In the genomic region with DNA sequence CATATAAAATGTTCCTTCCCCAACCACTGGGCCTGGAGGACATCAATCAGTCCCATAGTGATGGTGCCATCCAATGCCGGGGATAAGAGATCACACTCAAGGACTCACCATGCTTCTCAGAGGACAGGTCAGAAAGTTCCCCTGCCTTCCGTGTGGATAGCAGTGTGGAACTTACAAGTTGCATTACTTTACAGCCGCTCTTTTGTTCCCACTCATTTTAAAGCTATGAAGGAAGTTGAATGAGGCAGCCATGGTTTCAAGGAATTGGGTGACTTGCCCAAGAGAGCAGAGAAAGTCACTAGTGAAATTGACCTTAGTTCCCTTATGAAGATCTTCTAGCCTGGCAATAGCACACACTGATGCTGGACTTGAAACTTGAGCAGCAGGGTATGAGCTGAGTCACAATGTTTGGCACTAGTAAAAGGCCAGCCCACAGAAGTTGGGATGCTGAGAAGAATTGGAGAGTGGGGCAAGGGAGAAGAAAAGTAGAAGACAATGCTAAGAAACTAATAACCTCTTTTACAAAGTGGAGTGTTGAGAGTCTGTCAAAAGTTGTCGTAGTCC, we compare ENCODE assay signal across 15 cellular contexts.
DNase-seq lines count a peak whose midpoint lies in the region; ATAC-seq and TF ChIP-seq lines count a peak whose summit lies in the region.
"Had no signal": no experiment of that assay in that cellular context is flagged by ENCODE, and none has a peak within 500 bp of the region (broad histone marks: within the 10 kb centered on the region; RNA-seq: fewer than 3 reads in every experiment).

No MANE protein-coding gene starts in this region.

- DNase-seq in AG08395 (ENCODE audit: low spot score) (peak; percentile 80), HT1080 (ENCODE audit: low read depth) (peak; percentile 15), cardiac fibroblast (ENCODE audit: low read depth in 2 of 2) (peak; percentile 66 to 80), myocyte (ENCODE audit: low read depth) (peak; percentile 84), HPDE6-E6E7 (ENCODE audit: extremely low spot score) (no peak), HCEC 1CT (no peak)
- no peak for DNase-seq in activated CD4-positive, alpha-beta T cell treated with anti-CD3 and anti-CD28 coated beads for 1 hour
- DNase-seq in effector memory CD8-positive, alpha-beta T cell, result no peak
- DNase-seq: activated CD8-positive, alpha-beta memory T cell treated with anti-CD3 and anti-CD28 coated beads, Interleukin-2, amount 10 ng/mL, durations not matched to agents 7 days and 5 days; cortex of kidney; foreskin melanocyte; transverse colon had no signal

- no peak for ATAC-seq in effector memory CD8-positive, alpha-beta T cell (replicated peaks)
- ATAC-seq: activated CD8-positive, alpha-beta memory T cell treated with anti-CD3 and anti-CD28 coated beads, Interleukin-2, amount 10 ng/mL, durations not matched to agents 7 days and 5 days had no signal

- H3K27ac Mint-ChIP-seq in effector memory CD8-positive, alpha-beta T cell, result peak overlapping the region in 1 of 2 donors; percentile 57
- H3K27ac Mint-ChIP-seq: activated CD8-positive, alpha-beta memory T cell treated with anti-CD3 and anti-CD28 coated beads, Interleukin-2, amount 10 ng/mL, durations not matched to agents 7 days and 5 days; activated naive CD4-positive, alpha-beta T cell treated with anti-CD3 and anti-CD28 coated beads, Interleukin-2, amount 50 U/mL, for 24 hours; B cell had no signal

- H3K36me3 Mint-ChIP-seq in effector memory CD8-positive, alpha-beta T cell (ENCODE audit: insufficient read depth), result peaks cover 2% of the 10 kb centered on the region
- H3K36me3 Mint-ChIP-seq: activated CD8-positive, alpha-beta memory T cell treated with anti-CD3 and anti-CD28 coated beads, Interleukin-2, amount 10 ng/mL, durations not matched to agents 7 days and 5 days; activated naive CD4-positive, alpha-beta T cell treated with anti-CD3 and anti-CD28 coated beads, Interleukin-2, amount 50 U/mL, for 24 hours had no signal

- H3K27me3 Mint-ChIP-seq in effector memory CD8-positive, alpha-beta T cell, result peaks cover 0 to 2% of the 10 kb centered on the region in 2 donors

- peaks cover 0 to 1% of the 10 kb centered on the region in 2 donors for H3K9me3 Mint-ChIP-seq in effector memory CD8-positive, alpha-beta T cell
- H3K9me3 Mint-ChIP-seq: activated naive CD4-positive, alpha-beta T cell treated with anti-CD3 and anti-CD28 coated beads, Interleukin-2, amount 50 U/mL, for 24 hours had no signal

- H3K4me1 Mint-ChIP-seq in effector memory CD8-positive, alpha-beta T cell (ENCODE audit: low read depth in 2 of 2), result peaks cover 8 to 9% of the 10 kb centered on the region in 2 donors

- no peak overlapping the region for H3K4me3 Mint-ChIP-seq in effector memory CD8-positive, alpha-beta T cell
- H3K4me3 Mint-ChIP-seq: activated CD8-positive, alpha-beta memory T cell treated with anti-CD3 and anti-CD28 coated beads, Interleukin-2, amount 10 ng/mL, durations not matched to agents 7 days and 5 days; activated naive CD4-positive, alpha-beta T cell treated with anti-CD3 and anti-CD28 coated beads, Interleukin-2, amount 50 U/mL, for 24 hours; B cell had no signal

- TF ChIP-seq CTCF in cardiac fibroblast (IDR thresholded peaks at IDR 0.05; ENCODE audit: low read depth, low read length), result no peak

- no peak overlapping the region for H3K4me3 ChIP-seq in cardiac fibroblast (replicated peaks in 1 of 2; ENCODE audit: low read depth in 2 of 2, low read length in 2 of 2)
- H3K4me3 ChIP-seq: GM12878, transverse colon had no signal

Comparison
In these comparisons a context has a peak if more than half of its experiments do, and no peak if none do; other contexts are left out.
1. DNase-seq: peak in AG08395 (single experiment), HT1080 (single experiment), cardiac fibroblast (2 of 2) and myocyte (single experiment); none in HPDE6-E6E7 (single experiment), activated CD4-positive, alpha-beta T cell treated with anti-CD3 and anti-CD28 coated beads for 1 hour (single experiment), HCEC 1CT (single experiment) and effector memory CD8-positive, alpha-beta T cell (0 of 3).